ENCODE assay signal across 10 cellular contexts in the genomic region with DNA sequence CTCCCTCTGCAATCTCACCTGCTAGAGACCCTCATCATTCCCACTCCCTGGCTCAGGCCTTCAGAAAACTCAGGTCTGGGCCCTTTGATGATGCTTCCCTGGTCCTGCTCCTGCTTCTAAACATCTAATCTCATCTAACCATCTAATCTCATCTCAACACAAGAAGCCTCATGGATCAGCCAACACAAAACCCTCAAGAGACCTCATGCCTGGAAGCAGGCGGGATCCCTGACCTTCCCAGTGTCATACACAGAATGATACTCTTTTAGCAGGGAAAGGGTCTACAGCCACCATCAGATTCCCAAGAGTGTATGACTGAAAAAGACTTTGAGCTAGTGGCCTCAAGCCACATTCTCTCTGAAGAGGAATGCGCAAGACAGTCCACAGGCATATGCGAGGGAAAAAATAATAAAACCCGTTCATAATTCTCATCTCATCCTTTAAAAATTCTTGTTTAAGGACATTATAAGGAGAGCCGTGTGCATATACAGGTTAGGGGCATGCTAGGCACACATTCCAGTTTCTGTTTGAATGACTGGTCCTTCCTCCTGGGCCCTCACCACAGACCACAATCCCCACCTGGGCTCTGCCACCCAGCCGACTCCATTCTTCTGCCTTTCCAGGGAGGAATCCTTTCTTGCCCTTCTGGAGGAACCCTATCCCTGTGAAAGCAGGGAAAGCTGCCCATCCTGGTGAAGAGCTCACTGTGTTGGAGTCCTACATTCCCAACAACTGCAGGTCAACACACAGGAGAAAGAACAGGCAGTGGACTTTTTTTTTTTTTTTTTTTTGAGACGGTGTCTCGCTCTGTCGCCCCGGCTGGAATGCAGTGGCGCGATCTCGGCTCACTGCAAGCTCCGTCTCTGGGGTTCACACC. TPM values are rescaled to one million over a fixed set of nuclear protein-coding genes. Genes with fewer than 3 reads are reported as not detected.
A peak's percentile ranks its signal among the peaks of the same experiment; 100 is the strongest.
DNase-seq lines count a peak whose midpoint lies in the region; ATAC-seq and TF ChIP-seq lines count a peak whose summit lies in the region.
"Had no signal": no experiment of that assay in that cellular context is flagged by ENCODE, and none has a peak within 500 bp of the region (broad histone marks: within the 10 kb centered on the region; RNA-seq: fewer than 3 reads in every experiment).

No MANE protein-coding gene starts in this region.

- peak overlapping the region in 1 of 2 donors; percentile 2 for H3K27ac ChIP-seq in tibial artery

- H3K36me3 ChIP-seq in tibial artery: peaks cover 29 to 36% (median 29%) of the 10 kb centered on the region in 3 donors

- CTCF ChIA-PET in activated CD8-positive, alpha-beta T cell treated with anti-CD3 and anti-CD28 coated beads for 36 hours (lab: Charles Lee): interaction anchor here (1.5 kb wide), 1 partner anchor 43 kb away, joined by 4 read pairs; no protein-coding TSS in a partner anchor

- peak overlapping the region; percentile 64 for H3K27ac Mint-ChIP-seq in activated CD8-positive, alpha-beta T cell treated with anti-CD3 and anti-CD28 coated beads for 36 hours
- H3K27ac Mint-ChIP-seq in immature natural killer cell: peak overlapping the region; percentile 17 to 78 (median 44)

- intact Hi-C loops in activated CD8-positive, alpha-beta T cell treated with anti-CD3 and anti-CD28 coated beads for 36 hours (cut with micrococcal nuclease): no loop called here
- intact Hi-C loops in tibial artery (cut with DNase I; ENCODE audit: low total_unique reads): loop anchor here (5.0 to 10.0 kb wide), 3 partner anchors 81 to 269 kb away; partner anchors contain the start of gene CFAP100

- H3K4me3 ChIP-seq in tibial artery: peak overlapping the region; percentile 71 to 75

- no peaks in the 10 kb centered on the region for H3K9me3 ChIP-seq in tibial artery

- peaks cover 0 to 51% (median 40%) of the 10 kb centered on the region in 4 donors for H3K4me1 ChIP-seq in tibial artery

- H3K36me3 Mint-ChIP-seq in activated T-cell treated with anti-CD3 and anti-CD28 coated beads, Interleukin-2, amount 50 U/mL, for 4 hours (ENCODE audit: insufficient read depth): peaks cover 33% of the 10 kb centered on the region
- H3K36me3 Mint-ChIP-seq in activated CD8-positive, alpha-beta T cell treated with anti-CD3 and anti-CD28 coated beads for 36 hours (ENCODE audit: low read depth): peaks cover 51% of the 10 kb centered on the region
- H3K36me3 Mint-ChIP-seq in immature natural killer cell: peaks cover 8 to 24% (median 9%) of the 10 kb centered on the region in 3 donors

- no peaks in the 10 kb centered on the region for H3K9me3 Mint-ChIP-seq in activated T-cell treated with anti-CD3 and anti-CD28 coated beads, Interleukin-2, amount 50 U/mL, for 4 hours
- H3K9me3 Mint-ChIP-seq in activated CD8-positive, alpha-beta T cell treated with anti-CD3 and anti-CD28 coated beads for 36 hours: no peaks in the 10 kb centered on the region
- no peaks in the 10 kb centered on the region for H3K9me3 Mint-ChIP-seq in immature natural killer cell

- peak overlapping the region; percentile 89 for H3K4me3 Mint-ChIP-seq in activated T-cell treated with anti-CD3 and anti-CD28 coated beads, Interleukin-2, amount 50 U/mL, for 4 hours
- peak overlapping the region; percentile 82 for H3K4me3 Mint-ChIP-seq in activated CD8-positive, alpha-beta T cell treated with anti-CD3 and anti-CD28 coated beads for 36 hours
- H3K4me3 Mint-ChIP-seq in immature natural killer cell: peak overlapping the region; percentile 34 to 86 (median 84)

- ATAC-seq in activated T-cell treated with anti-CD3 and anti-CD28 coated beads, Interleukin-2, amount 50 U/mL, for 4 hours: no peak
- no peak for ATAC-seq in activated CD8-positive, alpha-beta T cell treated with anti-CD3 and anti-CD28 coated beads for 36 hours
- no peak for ATAC-seq in HG03045 (IDR thresholded peaks at IDR 0.05; ENCODE audit: unreplicated experiment)

- no peaks in the 10 kb centered on the region for H3K27me3 Mint-ChIP-seq in activated T-cell treated with anti-CD3 and anti-CD28 coated beads, Interleukin-2, amount 50 U/mL, for 4 hours (ENCODE audit: low read depth)
- no peaks in the 10 kb centered on the region for H3K27me3 Mint-ChIP-seq in activated CD8-positive, alpha-beta T cell treated with anti-CD3 and anti-CD28 coated beads for 36 hours
- H3K27me3 Mint-ChIP-seq in immature natural killer cell (ENCODE audit: low read depth in 3 of 3): peaks cover 0 to 5% (median 3%) of the 10 kb centered on the region in 3 donors

- TF ChIP-seq CTCF in activated CD8-positive, alpha-beta T cell treated with anti-CD3 and anti-CD28 coated beads for 36 hours (IDR thresholded peaks at IDR 0.05): no peak
- no peak for TF ChIP-seq CTCF in tibial artery (IDR thresholded peaks at IDR 0.05)

- POLR2A ChIA-PET in activated CD8-positive, alpha-beta T cell treated with anti-CD3 and anti-CD28 coated beads for 36 hours (lab: Charles Lee): interaction anchor here (0.5 to 0.6 kb wide), 2 partner anchors 129 to 1578 kb away, joined by 3 read pairs; no protein-coding TSS in a partner anchor

- H3K27me3 ChIP-seq in tibial artery: no peaks in the 10 kb centered on the region

- DNase-seq in activated T-cell treated with anti-CD3 and anti-CD28 coated beads, Interleukin-2, amount 50 U/mL, for 4 hours: no peak
- DNase-seq in activated T-cell treated with anti-CD3 and anti-CD28 coated beads for 4 hours (no peak), immature natural killer cell (no peak), tibial artery (no peak), NCI-H2171 treated with DMSO at 0.1 percent for 48 hours (lab: John Stamatoyannopoulos, UW) (no peak)
- DNase-seq in activated CD8-positive, alpha-beta T cell treated with anti-CD3 and anti-CD28 coated beads for 36 hours: peak; percentile 32
- DNase-seq in NK-92 treated with Interleukin-12 subunit alpha and Interleukin-12 subunit beta, amount 100 ng/mL, for 24 hours (lab: John Stamatoyannopoulos, UW): no peak
- DNase-seq: NCI-H1436 had no signal

- peaks cover 58% of the 10 kb centered on the region for H3K4me1 Mint-ChIP-seq in activated T-cell treated with anti-CD3 and anti-CD28 coated beads, Interleukin-2, amount 50 U/mL, for 4 hours (ENCODE audit: low read depth)
- H3K4me1 Mint-ChIP-seq in activated CD8-positive, alpha-beta T cell treated with anti-CD3 and anti-CD28 coated beads for 36 hours (ENCODE audit: low read depth): peaks cover 48% of the 10 kb centered on the region
- peaks cover 55 to 74% of the 10 kb centered on the region in 2 donors for H3K4me1 Mint-ChIP-seq in immature natural killer cell

RNA-seq across cellular contexts. Expression of gene ZXDC, which starts 2.2 kb away (rescaled TPM):
- total RNA-seq in activated T-cell treated with anti-CD3 and anti-CD28 coated beads, Interleukin-2, amount 50 U/mL, for 4 hours: 10 to 100 TPM; 24.4 to 25.6 (median 25.6) TPM
- total RNA-seq in activated CD8-positive, alpha-beta T cell treated with anti-CD3 and anti-CD28 coated beads for 36 hours: 10 to 100 TPM; 27.8 to 29.8 TPM
- 10 to 100 TPM in 2 of 3 donors, 1 to 10 TPM in 1; 9.6 to 17.2 (median 11.8) TPM for polyA plus RNA-seq in immature natural killer cell

RNA-seq across cellular contexts. Expression of gene UROC1, which starts 44.0 kb away (rescaled TPM):
- not detected for total RNA-seq in activated T-cell treated with anti-CD3 and anti-CD28 coated beads, Interleukin-2, amount 50 U/mL, for 4 hours
- total RNA-seq in activated CD8-positive, alpha-beta T cell treated with anti-CD3 and anti-CD28 coated beads for 36 hours: not detected
- not detected for polyA plus RNA-seq in immature natural killer cell
- total RNA-seq: dermis microvascular lymphatic vessel endothelial cell had no signal

RNA-seq across cellular contexts. Expression of gene CHST13, which starts 50.4 kb away (rescaled TPM):
- total RNA-seq in activated T-cell treated with anti-CD3 and anti-CD28 coated beads, Interleukin-2, amount 50 U/mL, for 4 hours: not detected
- not detected for total RNA-seq in activated CD8-positive, alpha-beta T cell treated with anti-CD3 and anti-CD28 coated beads for 36 hours
- under 1 TPM in 1 of 3 donors, not detected in 2; 0.67 TPM for polyA plus RNA-seq in immature natural killer cell
- total RNA-seq: dermis microvascular lymphatic vessel endothelial cell had no signal
